ENCODE assay signal across 8 cellular contexts in genomic region chr12:48817957-48818830, GRCh38.
DNase-seq lines count a peak whose midpoint lies in the region; ATAC-seq lines count a peak whose summit lies in the region.

Gene CACNB3, plus strand, starts transcription at chr12:48818496. Its CDS starts 434 bp downstream, at chr12:48818930.

- ATAC-seq in GM19035 (IDR thresholded peaks at IDR 0.05; ENCODE audit: unreplicated experiment) (peak; percentile 36), HG03280 (IDR thresholded peaks at IDR 0.05; ENCODE audit: unreplicated experiment) (no peak)
- ATAC-seq in central memory CD8-positive, alpha-beta T cell (replicated peaks; ENCODE audit: extremely low read depth, poor library complexity, severe bottlenecking), result peak; percentile 47

- no peak within 1 kb of the TSS for H3K27ac ChIP-seq in ACC112 (ENCODE audit: low read depth, low read length)

- no peaks in the 10 kb centered on the region for H3K9me3 Mint-ChIP-seq in central memory CD8-positive, alpha-beta T cell

- peak within 1 kb of the TSS; percentile 83 for H3K4me3 Mint-ChIP-seq in central memory CD8-positive, alpha-beta T cell

- peak within 1 kb of the TSS; percentile 84 for H3K27ac Mint-ChIP-seq in central memory CD8-positive, alpha-beta T cell (ENCODE audit: low read depth)

- peaks cover 5% of the 10 kb centered on the region for H3K79me2 ChIP-seq in ACC112 (ENCODE audit: control insufficient read depth, insufficient read depth, low read length, unreplicated experiment)

- H3K36me3 ChIP-seq in ACC112 (ENCODE audit: insufficient read depth, low read length), result no peaks in the 10 kb centered on the region

- peak; percentile 41 for DNase-seq in NCI-H2029 treated with DMSO at 0.1 percent for 48 hours (lab: John Stamatoyannopoulos, UW)
- DNase-seq in activated CD4-positive, alpha-beta T cell treated with anti-CD3 and anti-CD28 coated beads for 1 hour, result peak; percentile 64
- peak; percentile 59 to 63 for DNase-seq in central memory CD8-positive, alpha-beta T cell (ENCODE audit: low spot score in 2 of 2)
- DNase-seq in left kidney (ENCODE audit: low read depth, low spot score), result peak; percentile 95
- peak; percentile 70 for DNase-seq in stimulated activated CD4-positive, alpha-beta T cell treated with anti-CD3 and anti-CD28 coated beads, Interleukin-1b, Interleukin-23, amount 100 ng/mL, for 48 hours

- peaks cover 23% of the 10 kb centered on the region for H3K4me1 ChIP-seq in ACC112 (ENCODE audit: control insufficient read depth, insufficient read depth, low read length, unreplicated experiment)

- H3K27me3 ChIP-seq in ACC112 (ENCODE audit: insufficient read depth, low read length), result no peaks in the 10 kb centered on the region

- peak within 1 kb of the TSS; percentile 76 for H2AFZ ChIP-seq in ACC112 (ENCODE audit: low read length, unreplicated experiment)

- peak within 1 kb of the TSS; percentile 90 for H3K4me3 ChIP-seq in ACC112 (ENCODE audit: low read depth, low read length)

- H3K27me3 Mint-ChIP-seq in central memory CD8-positive, alpha-beta T cell, result no peaks in the 10 kb centered on the region

- peaks cover 59% of the 10 kb centered on the region for H3K4me1 Mint-ChIP-seq in central memory CD8-positive, alpha-beta T cell

- H3K36me3 Mint-ChIP-seq in central memory CD8-positive, alpha-beta T cell (ENCODE audit: insufficient read depth), result peaks cover 9% of the 10 kb centered on the region

Comparison
In these comparisons a context has a peak if more than half of its experiments do, and no peak if none do; other contexts are left out.
1. DNase-seq: peak in every context shown above with its lines; median percentile 95 in left kidney; 70 in stimulated activated CD4-positive, alpha-beta T cell treated with anti-CD3 and anti-CD28 coated beads, Interleukin-1b, Interleukin-23, amount 100 ng/mL, for 48 hours; 64 in activated CD4-positive, alpha-beta T cell treated with anti-CD3 and anti-CD28 coated beads for 1 hour; 61 in central memory CD8-positive, alpha-beta T cell; 41 in NCI-H2029 treated with DMSO at 0.1 percent for 48 hours.